In the genomic region with DNA sequence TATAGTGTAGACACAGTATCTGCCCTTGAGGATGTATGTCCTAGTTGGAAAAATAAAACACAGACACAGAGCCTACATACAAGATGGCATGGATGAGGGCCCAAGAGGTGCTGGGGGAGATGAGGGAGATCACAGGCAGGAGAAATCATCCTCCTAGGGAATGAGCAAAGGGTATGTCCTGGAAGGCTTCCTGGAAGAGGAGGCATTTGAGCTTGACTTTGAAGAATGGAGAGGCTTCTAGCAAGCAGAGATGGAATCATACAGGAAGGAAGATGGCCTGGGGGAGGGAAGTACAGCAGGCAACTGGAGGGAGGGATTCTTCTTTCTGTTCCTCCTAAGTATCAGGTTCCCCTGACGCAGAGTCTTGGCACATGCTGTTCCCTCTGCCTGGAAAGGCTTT, we compare ENCODE assay signal across 17 cellular contexts.
DNase-seq lines count a peak whose midpoint lies in the region; ATAC-seq and TF ChIP-seq lines count a peak whose summit lies in the region.
"Had no signal": no experiment of that assay in that cellular context is flagged by ENCODE, and none has a peak within 500 bp of the region (broad histone marks: within the 10 kb centered on the region; RNA-seq: fewer than 3 reads in every experiment).

No MANE protein-coding gene starts in this region.

- H3K4me2 ChIP-seq in mammary epithelial cell (ENCODE audit: insufficient read depth, low read depth, low read length): no peak overlapping the region

- H4K20me1 ChIP-seq in mammary epithelial cell (ENCODE audit: insufficient read depth, low read length): no peaks in the 10 kb centered on the region

- intact Hi-C loops in MCF 10A (cut with micrococcal nuclease): no loop called here
- intact Hi-C loops in mammary epithelial cell (cut with micrococcal nuclease): no loop called here

- DNase-seq in MCF 10A (ENCODE audit: unreplicated experiment): peak; percentile 27
- DNase-seq in mammary epithelial cell: no peak
- peak; percentile 22 for DNase-seq in fibroblast of mammary gland (ENCODE audit: low read depth)
- no peak for DNase-seq in NCI-H526 treated with DMSO at 0.1 percent for 48 hours (lab: John Stamatoyannopoulos, UW)
- DNase-seq: 8988T; ACHN; BE2C; C1 segment of cervical spinal cord; Caco-2; CD4-positive, alpha-beta T cell; GM23248; HFFc6 had no signal

- no peak overlapping the region for H3K4me3 Mint-ChIP-seq in MCF 10A (ENCODE audit: unreplicated experiment)
- H3K4me3 Mint-ChIP-seq: CD4-positive, alpha-beta T cell; HFFc6 had no signal

- H3K9ac ChIP-seq in mammary epithelial cell (ENCODE audit: insufficient read depth, low read length): no peak overlapping the region
- H3K9ac ChIP-seq: GM23248 had no signal

- H3K9me3 ChIP-seq in mammary epithelial cell (replicated peaks; ENCODE audit: insufficient read depth, low read length): peaks cover 4% of the 10 kb centered on the region
- H3K9me3 ChIP-seq: BE2C, Caco-2 had no signal

- no peaks in the 10 kb centered on the region for H3K27me3 ChIP-seq in mammary epithelial cell (ENCODE audit: insufficient read depth, low read length)
- H3K27me3 ChIP-seq: BE2C had no signal

- no peaks in the 10 kb centered on the region for H3K9me3 Mint-ChIP-seq in MCF 10A (ENCODE audit: unreplicated experiment)
- H3K9me3 Mint-ChIP-seq: CD4-positive, alpha-beta T cell had no signal

- no peaks in the 10 kb centered on the region for H3K79me2 ChIP-seq in mammary epithelial cell (ENCODE audit: insufficient read depth, low read length)

- no peaks in the 10 kb centered on the region for H3K36me3 ChIP-seq in mammary epithelial cell (ENCODE audit: insufficient read depth, low read length)
- H3K36me3 ChIP-seq: BE2C had no signal

- H3K27ac Mint-ChIP-seq in MCF 10A (ENCODE audit: low read depth, unreplicated experiment): no peak overlapping the region
- H3K27ac Mint-ChIP-seq: CD4-positive, alpha-beta T cell; HFFc6 had no signal

- no peaks in the 10 kb centered on the region for H3K27me3 Mint-ChIP-seq in MCF 10A (ENCODE audit: insufficient read depth, unreplicated experiment)

- H3K36me3 Mint-ChIP-seq in MCF 10A (ENCODE audit: insufficient read depth, unreplicated experiment): peaks cover 10% of the 10 kb centered on the region

- no TSS peak for BruUV-seq in MCF 10A (replicated peaks; lab: Mats Ljungman, UMichigan)
- no TSS peak for BruUV-seq in mammary epithelial cell (replicated peaks; lab: Mats Ljungman, UMichigan)

- dilution Hi-C loops in mammary epithelial cell (cut with HindIII; ENCODE audit: low sequenced_read_pairs): no loop called here

- H3K4me1 Mint-ChIP-seq in MCF 10A (ENCODE audit: insufficient read depth, unreplicated experiment): peaks cover 7% of the 10 kb centered on the region

- POLR2A ChIA-PET in MCF 10A (lab: Yijun Ruan, JAX): no interaction called here

- no peak overlapping the region for H3K27ac ChIP-seq in mammary epithelial cell (ENCODE audit: insufficient read depth, low read depth, low read length)
- H3K27ac ChIP-seq in VCaP: peak overlapping the region; percentile 89
- H3K27ac ChIP-seq: GM23248 had no signal

- H3K4me1 ChIP-seq in mammary epithelial cell (ENCODE audit: insufficient read depth, low read length): no peaks in the 10 kb centered on the region
- H3K4me1 ChIP-seq: BE2C, Caco-2 had no signal

- H3K4me3 ChIP-seq in mammary epithelial cell (replicated peaks in 1 of 3; ENCODE audit: insufficient read depth in 1 of 3, low read depth in 2 of 3, low read length in 3 of 3) (no peak overlapping the region), fibroblast of mammary gland (ENCODE audit: control insufficient read depth, low read depth, low read length) (no peak overlapping the region)
- H3K4me3 ChIP-seq: GM23248 had no signal

- no peak for ATAC-seq in HG03565 (IDR thresholded peaks at IDR 0.05; ENCODE audit: unreplicated experiment)
- ATAC-seq in HG03097 (IDR thresholded peaks at IDR 0.05; ENCODE audit: low FRiP score, unreplicated experiment): no peak
- ATAC-seq: HCT116, HepG2 had no signal

- CTCF ChIA-PET in MCF 10A (lab: Yijun Ruan, JAX): interaction anchor here (1.7 kb wide), 1 partner anchor 164 kb away, joined by 6 read pairs; no protein-coding TSS in a partner anchor
- CTCF ChIA-PET in mammary epithelial cell (lab: Charles Lee; ENCODE audit: low non-redundant PET): no interaction called here

- TF ChIP-seq CTCF in MCF 10A (IDR thresholded peaks at IDR 0.05; ENCODE audit: unreplicated experiment) (no peak), mammary epithelial cell (conservative IDR thresholded peaks at IDR 0.05 in 1 of 2, IDR thresholded peaks at IDR 0.05 in 1 of 2; ENCODE audit: extremely low read depth in 1 of 2, insufficient read depth in 1 of 2, low read depth in 1 of 2, low read length in 2 of 2) (no peak), VCaP (conservative IDR thresholded peaks at IDR 0.05) (no peak), fibroblast of mammary gland (conservative IDR thresholded peaks at IDR 0.05; ENCODE audit: control insufficient read depth, insufficient read depth, low read depth, low read length) (no peak)

- WGBS in mammary epithelial cell (ENCODE audit: low coverage, missing lambda C conversion rate): 92% methylated on average over 1 of the region's 1 CpG

- H2AFZ ChIP-seq in mammary epithelial cell (ENCODE audit: low read depth, low read length): no peak overlapping the region
- H2AFZ ChIP-seq: GM23248 had no signal

- in situ Hi-C loops in mammary epithelial cell (cut with MboI; ENCODE audit: low sequenced_read_pairs in 2 of 2): no loop called here

Comparison
In these comparisons a context has a peak if more than half of its experiments do, and no peak if none do; other contexts are left out.
1. DNase-seq: peak in MCF 10A (single experiment) and fibroblast of mammary gland (single experiment); none in mammary epithelial cell (single experiment) and NCI-H526 treated with DMSO at 0.1 percent for 48 hours (single experiment).